Comparison of ENCODE assay signal across 9 cellular contexts in genomic region chr1:31559715-31560114, GRCh38. TPM values are rescaled to one million over a fixed set of nuclear protein-coding genes. Genes with fewer than 3 reads are reported as not detected.
"Had no signal": no experiment of that assay in that cellular context is flagged by ENCODE, and none has a peak within 500 bp of the region (broad histone marks: within the 10 kb centered on the region; RNA-seq: fewer than 3 reads in every experiment).

No MANE protein-coding gene starts in this region.

- H3K27ac ChIP-seq: HL-60 had no signal

- DNase-seq: IMR-90, KBM-7, KG1 had no signal

- FAIRE-seq: HepG2, HTR-8/SVneo had no signal

- H3K27ac Mint-ChIP-seq: IgD-negative memory B cell had no signal

- ATAC-seq: HepG2 had no signal

RNA-seq across cellular contexts. Expression of gene TINAGL1, which starts 16.6 kb away (rescaled TPM):
- polyA plus RNA-seq: IgD-negative memory B cell had no signal

RNA-seq across cellular contexts. Expression of gene HCRTR1, which starts 57.8 kb away (rescaled TPM):
- total RNA-seq: HepG2, HT-29, HT1080, IMR-90 had no signal
- polyA plus RNA-seq: HepG2, IgD-negative memory B cell, IMR-90 had no signal
